ENCODE assay signal across 24 cellular contexts in genomic region chr1:210456731-210457130, GRCh38.
"Had no signal": no experiment of that assay in that cellular context is flagged by ENCODE, and none has a peak within 500 bp of the region (broad histone marks: within the 10 kb centered on the region; RNA-seq: fewer than 3 reads in every experiment).

No MANE protein-coding gene starts in this region.

- H3K9me3 Mint-ChIP-seq: activated T-helper 2 cell treated with anti-CD3 and anti-CD28 coated beads, Interferon-gamma antibody, Interleukin-2, Interleukin-4, amounts not matched to agents 10 μg/mL and 5 μg/mL and 100 μg/mL, durations not matched to agents 14 hours and 24 hours and 36 hours had no signal

- ATAC-seq: T-helper 17 cell had no signal

- H3K36me3 Mint-ChIP-seq: brain, WTC11 had no signal

- H3K4me1 Mint-ChIP-seq: T-helper 17 cell had no signal

- DNase-seq: activated CD4-positive, alpha-beta T cell treated with anti-CD3 and anti-CD28 coated beads for 48 hours; activated CD4-positive, alpha-beta T cell treated with anti-CD3 and anti-CD28 coated beads, Interleukin-2, amount 50 U/mL, for 4 hours; activated CD4-positive, CD25-positive, alpha-beta regulatory T cell treated with anti-CD3 and anti-CD28 coated beads, Interleukin-2, amount 50 U/mL, for 72 hours; activated CD8-positive, alpha-beta memory T cell treated with anti-CD3 and anti-CD28 coated beads, Interleukin-2, amount 50 U/mL, for 4 hours; activated naive CD4-positive, alpha-beta T cell treated with anti-CD3 and anti-CD28 coated beads, Interleukin-2, amount 50 U/mL, for 16 hours; activated T-cell treated with anti-CD3 and anti-CD28 coated beads, Interleukin-2, amount 50 U/mL, for 72 hours; amniotic stem cell; cerebellar nuclear complex; KG1; NCI-H1092 treated with DMSO at 0.1 percent for 48 hours; NCI-H1417 treated with DMSO at 0.1 percent for 48 hours; NCI-H1694; NCI-H2029; NCI-H2107; NCI-H2171 treated with DMSO at 0.1 percent for 48 hours; NCI-H226; NCI-H510A; NCI-H526 treated with DMSO at 0.1 percent for 48 hours; SIG-M5; T-helper 17 cell; T-helper 9 cell had no signal

- H3K4me3 Mint-ChIP-seq: activated T-cell treated with anti-CD3 and anti-CD28 coated beads, Interleukin-2, amount 50 U/mL, for 72 hours; brain; T-helper 17 cell; WTC11 had no signal

- H3K27me3 Mint-ChIP-seq: brain, T-helper 17 cell had no signal

- H3K27ac Mint-ChIP-seq: activated T-cell treated with anti-CD3 and anti-CD28 coated beads, Interleukin-2, amount 50 U/mL, for 72 hours; activated T-helper 2 cell treated with anti-CD3 and anti-CD28 coated beads, Interferon-gamma antibody, Interleukin-2, Interleukin-4, amounts not matched to agents 10 μg/mL and 5 μg/mL and 100 μg/mL, durations not matched to agents 14 hours and 24 hours and 36 hours; brain; T-helper 17 cell; WTC11 had no signal
